In genomic region chr2:218326315-218326714, GRCh38 we compare ENCODE assay signal across 1 cellular context.
TF ChIP-seq lines count a peak whose summit lies in the region.

No MANE protein-coding gene starts in this region.

TF ChIP-seq in HepG2, 621 proteins besides CTCF, POLR2A, EP300 and RAD21:
- TF ChIP-seq ZNF629 (CRISPR knock-in tag; conservative IDR thresholded peaks at IDR 0.05) (peak; percentile 72), ZNF788 (CRISPR knock-in tag; IDR thresholded peaks at IDR 0.05; ENCODE audit: borderline replicate concordance) (0 out of 2 replicates have a peak, but pooled peaks have one; percentile 27), IKZF5 (CRISPR knock-in tag; IDR thresholded peaks at IDR 0.05) (no peak)
- TF ChIP-seq, protein P1, sequence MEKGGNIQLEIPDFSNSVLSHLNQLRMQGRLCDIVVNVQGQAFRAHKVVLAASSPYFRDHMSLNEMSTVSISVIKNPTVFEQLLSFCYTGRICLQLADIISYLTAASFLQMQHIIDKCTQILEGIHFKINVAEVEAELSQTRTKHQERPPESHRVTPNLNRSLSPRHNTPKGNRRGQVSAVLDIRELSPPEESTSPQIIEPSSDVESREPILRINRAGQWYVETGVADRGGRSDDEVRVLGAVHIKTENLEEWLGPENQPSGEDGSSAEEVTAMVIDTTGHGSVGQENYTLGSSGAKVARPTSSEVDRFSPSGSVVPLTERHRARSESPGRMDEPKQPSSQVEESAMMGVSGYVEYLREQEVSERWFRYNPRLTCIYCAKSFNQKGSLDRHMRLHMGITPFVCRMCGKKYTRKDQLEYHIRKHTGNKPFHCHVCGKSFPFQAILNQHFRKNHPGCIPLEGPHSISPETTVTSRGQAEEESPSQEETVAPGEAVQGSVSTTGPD (CRISPR knock-in tag; IDR thresholded peaks at IDR 0.05): no peak
- TF ChIP-seq, protein P2, sequence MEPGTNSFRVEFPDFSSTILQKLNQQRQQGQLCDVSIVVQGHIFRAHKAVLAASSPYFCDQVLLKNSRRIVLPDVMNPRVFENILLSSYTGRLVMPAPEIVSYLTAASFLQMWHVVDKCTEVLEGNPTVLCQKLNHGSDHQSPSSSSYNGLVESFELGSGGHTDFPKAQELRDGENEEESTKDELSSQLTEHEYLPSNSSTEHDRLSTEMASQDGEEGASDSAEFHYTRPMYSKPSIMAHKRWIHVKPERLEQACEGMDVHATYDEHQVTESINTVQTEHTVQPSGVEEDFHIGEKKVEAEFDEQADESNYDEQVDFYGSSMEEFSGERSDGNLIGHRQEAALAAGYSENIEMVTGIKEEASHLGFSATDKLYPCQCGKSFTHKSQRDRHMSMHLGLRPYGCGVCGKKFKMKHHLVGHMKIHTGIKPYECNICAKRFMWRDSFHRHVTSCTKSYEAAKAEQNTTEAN (CRISPR knock-in tag; conservative IDR thresholded peaks at IDR 0.05): no peak
